ENCODE assay signal across 8 cellular contexts in the genomic region with DNA sequence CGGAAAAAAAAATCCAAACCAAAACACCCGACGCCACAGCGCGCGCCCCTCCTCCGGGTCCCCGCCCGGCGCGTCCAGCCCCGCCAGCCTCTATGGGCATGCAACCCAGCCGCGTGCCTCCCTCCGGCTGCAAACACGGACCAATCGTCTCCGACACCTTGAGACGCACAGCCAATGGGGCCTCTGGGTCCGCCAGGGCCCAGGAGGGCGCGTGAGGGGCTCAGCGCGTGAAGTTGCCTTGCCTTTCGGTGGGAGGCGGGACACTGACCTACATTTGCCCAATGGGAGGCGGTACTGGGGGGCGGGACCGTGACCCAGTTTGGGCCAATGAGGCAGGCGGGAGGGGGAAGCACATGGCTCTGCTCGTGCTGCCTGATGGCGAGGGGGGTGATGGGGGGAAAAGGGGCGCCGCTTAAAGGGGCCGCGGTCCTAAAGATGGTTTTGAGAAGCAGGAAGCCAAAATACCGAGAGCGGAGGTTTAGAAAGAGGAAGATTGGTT. TPM values are rescaled to one million over a fixed set of nuclear protein-coding genes. Genes with fewer than 3 reads are reported as not detected.
DNase-seq lines count a peak whose midpoint lies in the region; ATAC-seq and TF ChIP-seq lines count a peak whose summit lies in the region.

No MANE protein-coding gene starts in this region.

- peaks cover 2% of the 10 kb centered on the region for H3K36me3 Mint-ChIP-seq in activated CD4-positive, alpha-beta T cell treated with anti-CD3 and anti-CD28 coated beads, Interleukin-2, amount 10 ng/mL, durations not matched to agents 24 days and 14 days (ENCODE audit: low read depth)

- H3K9me3 Mint-ChIP-seq in activated CD4-positive, alpha-beta T cell treated with anti-CD3 and anti-CD28 coated beads, Interleukin-2, amount 10 ng/mL, durations not matched to agents 24 days and 14 days: no peaks in the 10 kb centered on the region

- peaks cover 2% of the 10 kb centered on the region for H3K27me3 Mint-ChIP-seq in activated CD4-positive, alpha-beta T cell treated with anti-CD3 and anti-CD28 coated beads, Interleukin-2, amount 10 ng/mL, durations not matched to agents 24 days and 14 days

- peak overlapping the region; percentile 65 for H3K4me3 ChIP-seq in BJ (ENCODE audit: low read depth, low read length)
- peak overlapping the region; percentile 81 for H3K4me3 ChIP-seq in colonic mucosa

- intact Hi-C loops in activated CD4-positive, alpha-beta T cell treated with anti-CD3 and anti-CD28 coated beads, Interleukin-2, amount 10 ng/mL, durations not matched to agents 24 days and 14 days (cut with micrococcal nuclease): loop anchor here (1.0 to 10.0 kb wide), 9 partner anchors 9 to 1240 kb away; partner anchors contain the start of genes AKT1S1, ALDH16A1, BCL2L12 and C19orf73
- intact Hi-C loops in colonic mucosa (cut with DNase I): no loop called here

- peak overlapping the region; percentile 93 for H3K27ac ChIP-seq in colonic mucosa

- CTCF ChIA-PET in BJ (lab: Yijun Ruan, JAX): interaction anchor here (1.2 kb wide), 1 partner anchor 10 kb away, joined by 3 read pairs; no protein-coding TSS in a partner anchor

- peak overlapping the region; percentile 99 for H3K27ac Mint-ChIP-seq in activated CD4-positive, alpha-beta T cell treated with anti-CD3 and anti-CD28 coated beads, Interleukin-2, amount 10 ng/mL, durations not matched to agents 24 days and 14 days

- peak; percentile 65 for ATAC-seq in GM19351 (IDR thresholded peaks at IDR 0.05; ENCODE audit: unreplicated experiment)
- ATAC-seq in HG03469 (IDR thresholded peaks at IDR 0.05; ENCODE audit: unreplicated experiment): peak; percentile 59

- H3K9ac ChIP-seq in colonic mucosa (ENCODE audit: low read depth in 2 of 2, low read length in 2 of 2): peak overlapping the region; percentile 70 to 99

- H3K9me3 ChIP-seq in colonic mucosa: no peaks in the 10 kb centered on the region

- H3K27me3 ChIP-seq in BJ (ENCODE audit: control insufficient read depth, insufficient read depth, low read length): peaks cover 4% of the 10 kb centered on the region; the same call in 1 of the 2 replicates
- H3K27me3 ChIP-seq in colonic mucosa: no peaks in the 10 kb centered on the region

- H3K36me3 ChIP-seq in BJ (ENCODE audit: control insufficient read depth, insufficient read depth, low read length) (no peaks in the 10 kb centered on the region), colonic mucosa (no peaks in the 10 kb centered on the region)

- H3K4me3 Mint-ChIP-seq in activated CD4-positive, alpha-beta T cell treated with anti-CD3 and anti-CD28 coated beads, Interleukin-2, amount 10 ng/mL, durations not matched to agents 24 days and 14 days: peak overlapping the region; percentile 86

- DNase-seq in BJ (ENCODE audit: low read depth): peak; percentile 97
- DNase-seq in NCI-H526 (lab: John Stamatoyannopoulos, UW): peak; percentile 99
- peak; percentile 100 for DNase-seq in activated CD4-positive, alpha-beta T cell treated with anti-CD3 and anti-CD28 coated beads, Interleukin-2, amount 10 ng/mL, durations not matched to agents 24 days and 14 days
- peak; percentile 99 for DNase-seq in colonic mucosa
- DNase-seq in left kidney (ENCODE audit: low read depth, low spot score): peak; percentile 100
- peak; percentile 99 for DNase-seq in stimulated activated CD4-positive, alpha-beta T cell treated with anti-CD3 and anti-CD28 coated beads, Interleukin-1b, Interleukin-23, amount 100 ng/mL, for 48 hours

- H3K4me1 Mint-ChIP-seq in activated CD4-positive, alpha-beta T cell treated with anti-CD3 and anti-CD28 coated beads, Interleukin-2, amount 10 ng/mL, durations not matched to agents 24 days and 14 days: peaks cover 35% of the 10 kb centered on the region

- H3K4me1 ChIP-seq in colonic mucosa: peaks cover 21% of the 10 kb centered on the region

- TF ChIP-seq CTCF in BJ (IDR thresholded peaks at IDR 0.05; ENCODE audit: insufficient read depth, low read depth, low read length) (no peak), colonic mucosa (IDR thresholded peaks at IDR 0.05) (no peak)

- POLR2A ChIA-PET in BJ (lab: Charles Lee): no interaction called here

RNA-seq across cellular contexts. Expression of gene DBP, which starts 0.3 kb away (rescaled TPM):
- 4.3 and 5.3 TPM in 2 replicates for polyA plus RNA-seq in BJ (2011; rRNA removed)
- polyA minus RNA-seq in BJ (2011; rRNA and poly(A)+ RNA removed): 5.2 and 6.0 TPM in 2 replicates
- 10.7 and 11.2 TPM in 2 replicates for total RNA-seq in activated CD4-positive, alpha-beta T cell treated with anti-CD3 and anti-CD28 coated beads, Interleukin-2, amount 10 ng/mL, durations not matched to agents 24 days and 14 days
- 1 to 10 TPM; 4.7 to 8.9 TPM for total RNA-seq in colonic mucosa

RNA-seq across cellular contexts. Expression of gene CA11, which starts 8.5 kb away (rescaled TPM):
- 3.0 and 3.2 TPM in 2 replicates for polyA plus RNA-seq in BJ (2011; rRNA removed)
- polyA minus RNA-seq in BJ (2011; rRNA and poly(A)+ RNA removed): 0.41 and 1.3 TPM in 2 replicates
- total RNA-seq in activated CD4-positive, alpha-beta T cell treated with anti-CD3 and anti-CD28 coated beads, Interleukin-2, amount 10 ng/mL, durations not matched to agents 24 days and 14 days: 10.9 and 12.5 TPM in 2 replicates
- 1 to 10 TPM; 1.4 to 2.7 TPM for total RNA-seq in colonic mucosa

RNA-seq across cellular contexts. Expression of gene SPHK2, which starts 18.2 kb away (rescaled TPM):
- polyA plus RNA-seq in BJ (2011; rRNA removed): 5.6 and 9.2 TPM in 2 replicates
- polyA minus RNA-seq in BJ (2011; rRNA and poly(A)+ RNA removed): 5.1 and 7.5 TPM in 2 replicates
- total RNA-seq in activated CD4-positive, alpha-beta T cell treated with anti-CD3 and anti-CD28 coated beads, Interleukin-2, amount 10 ng/mL, durations not matched to agents 24 days and 14 days: 36.4 and 39.0 TPM in 2 replicates
- total RNA-seq in colonic mucosa: 10 to 100 TPM; 36.2 to 48.4 TPM

RNA-seq across cellular contexts. Expression of gene RPL18, which starts 18.5 kb away (rescaled TPM):
- 1,260 and 1,324 TPM in 2 replicates for polyA plus RNA-seq in BJ (2011; rRNA removed)
- polyA minus RNA-seq in BJ (2011; rRNA and poly(A)+ RNA removed): 479 and 695 TPM in 2 replicates
- 1,885 and 1,938 TPM in 2 replicates for total RNA-seq in activated CD4-positive, alpha-beta T cell treated with anti-CD3 and anti-CD28 coated beads, Interleukin-2, amount 10 ng/mL, durations not matched to agents 24 days and 14 days
- 1,000 to 10,000 TPM; 1,499 to 1,736 TPM for total RNA-seq in colonic mucosa

RNA-seq across cellular contexts. Expression of gene FAM83E, which starts 22.6 kb away (rescaled TPM):
- 0.16 TPM in 1 of 2 replicates, not detected in the other for polyA plus RNA-seq in BJ (2011; rRNA removed)
- not detected in 2 replicates for polyA minus RNA-seq in BJ (2011; rRNA and poly(A)+ RNA removed)
- 5.1 and 6.4 TPM in 2 replicates for total RNA-seq in activated CD4-positive, alpha-beta T cell treated with anti-CD3 and anti-CD28 coated beads, Interleukin-2, amount 10 ng/mL, durations not matched to agents 24 days and 14 days
- total RNA-seq in colonic mucosa: 100 to 1,000 TPM; 150 to 198 TPM

Comparison
In these comparisons a context has a peak if more than half of its experiments do, and no peak if none do; other contexts are left out.
1. Peak in every context shown above with its lines: DNase-seq, ATAC-seq, H3K4me3 ChIP-seq and H3K27ac ChIP-seq.